ENCODE assay signal across 22 cellular contexts in genomic region chr22:43731986-43732385, GRCh38.
DNase-seq lines count a peak whose midpoint lies in the region; ATAC-seq and TF ChIP-seq lines count a peak whose summit lies in the region.
"Had no signal": no experiment of that assay in that cellular context is flagged by ENCODE, and none has a peak within 500 bp of the region (broad histone marks: within the 10 kb centered on the region; RNA-seq: fewer than 3 reads in every experiment).

No MANE protein-coding gene starts in this region.

- peak; percentile 29 for DNase-seq in activated CD4-positive, alpha-beta T cell treated with anti-CD3 and anti-CD28 coated beads, Interleukin-2, amount 10 ng/mL, durations not matched to agents 24 days and 14 days
- DNase-seq in activated CD4-positive, alpha-beta T cell treated with anti-CD3 and anti-CD28 coated beads for 36 hours = no peak
- peak; percentile 40 for DNase-seq in adipocyte (ENCODE audit: low read depth)
- peak; percentile 9 for DNase-seq in fibroblast of pulmonary artery (ENCODE audit: low read depth)
- DNase-seq in COLO829 (ENCODE audit: low spot score) = no peak
- no peak for DNase-seq in mesenteric fat pad (ENCODE audit: low spot score)
- DNase-seq in stimulated activated CD4-positive, alpha-beta T cell treated with anti-CD3 and anti-CD28 coated beads, Interleukin-15, amount 100 ng/mL, for 24 hours = no peak
- DNase-seq: BE2C; Caco-2; CD4-positive, CD25-positive, alpha-beta regulatory T cell; DND-41; H7; Karpas-422; MV-4-11; NCI-H1105 treated with DMSO at 0.1 percent for 48 hours; NCI-H2081; NCI-H2171; NCI-H345; NCI-H524 treated with DMSO at 0.1 percent for 48 hours; OCI-M1; SJCRH30 had no signal

- H3K9ac ChIP-seq in adipocyte (ENCODE audit: low read length) = no peak overlapping the region

- H3K4me3 ChIP-seq in adipocyte (ENCODE audit: low read length) (no peak overlapping the region), fibroblast of pulmonary artery (replicated peaks; ENCODE audit: low read depth, low read length) (no peak overlapping the region)
- H3K4me3 ChIP-seq: SJCRH30 had no signal

- no peaks in the 10 kb centered on the region for H3K9me3 Mint-ChIP-seq in activated CD4-positive, alpha-beta T cell treated with anti-CD3 and anti-CD28 coated beads, Interleukin-2, amount 10 ng/mL, durations not matched to agents 24 days and 14 days
- H3K9me3 Mint-ChIP-seq in activated CD4-positive, alpha-beta T cell treated with anti-CD3 and anti-CD28 coated beads for 36 hours (ENCODE audit: low read depth) = peaks cover 3% of the 10 kb centered on the region

- TF ChIP-seq CTCF in fibroblast of pulmonary artery (IDR thresholded peaks at IDR 0.05; ENCODE audit: low read length, missing control alignments) = no peak

- H3K4me1 ChIP-seq in adipocyte (ENCODE audit: control insufficient read depth, insufficient read depth, low read length) = no peaks in the 10 kb centered on the region
- H3K4me1 ChIP-seq: BE2C, Caco-2, SJCRH30 had no signal

- intact Hi-C loops in activated CD4-positive, alpha-beta T cell treated with anti-CD3 and anti-CD28 coated beads, Interleukin-2, amount 10 ng/mL, durations not matched to agents 24 days and 14 days (cut with micrococcal nuclease) = no loop called here
- intact Hi-C loops in activated CD4-positive, alpha-beta T cell treated with anti-CD3 and anti-CD28 coated beads for 36 hours (cut with DNase I, micrococcal nuclease) = no loop called here

- H3K27me3 ChIP-seq in adipocyte (replicated peaks; ENCODE audit: control insufficient read depth, insufficient read depth, low read length) = no peaks in the 10 kb centered on the region

- POLR2A ChIA-PET in activated CD4-positive, alpha-beta T cell treated with anti-CD3 and anti-CD28 coated beads for 36 hours (lab: Charles Lee) = no interaction called here

- H3K36me3 ChIP-seq in adipocyte (ENCODE audit: control insufficient read depth, insufficient read depth, low read length, severe bottlenecking) = no peaks in the 10 kb centered on the region
- H3K36me3 ChIP-seq: BE2C, SJCRH30 had no signal

- no peak overlapping the region for H3K4me3 Mint-ChIP-seq in activated CD4-positive, alpha-beta T cell treated with anti-CD3 and anti-CD28 coated beads, Interleukin-2, amount 10 ng/mL, durations not matched to agents 24 days and 14 days
- no peak overlapping the region for H3K4me3 Mint-ChIP-seq in activated CD4-positive, alpha-beta T cell treated with anti-CD3 and anti-CD28 coated beads for 36 hours
- H3K4me3 Mint-ChIP-seq: CD4-positive, CD25-positive, alpha-beta regulatory T cell had no signal

- ATAC-seq in activated CD4-positive, alpha-beta T cell treated with anti-CD3 and anti-CD28 coated beads for 36 hours = no peak
- no peak for ATAC-seq in GM21786 (IDR thresholded peaks at IDR 0.05; ENCODE audit: unreplicated experiment)

- H3K9me3 ChIP-seq in adipocyte (ENCODE audit: control insufficient read depth, low read length) = no peaks in the 10 kb centered on the region
- H3K9me3 ChIP-seq: BE2C, Caco-2, SJCRH30 had no signal

- peaks cover 9% of the 10 kb centered on the region for H3K27me3 Mint-ChIP-seq in activated CD4-positive, alpha-beta T cell treated with anti-CD3 and anti-CD28 coated beads, Interleukin-2, amount 10 ng/mL, durations not matched to agents 24 days and 14 days
- H3K27me3 Mint-ChIP-seq in activated CD4-positive, alpha-beta T cell treated with anti-CD3 and anti-CD28 coated beads for 36 hours = peaks cover 10% of the 10 kb centered on the region

- no peaks in the 10 kb centered on the region for H3K4me1 Mint-ChIP-seq in activated CD4-positive, alpha-beta T cell treated with anti-CD3 and anti-CD28 coated beads, Interleukin-2, amount 10 ng/mL, durations not matched to agents 24 days and 14 days
- no peaks in the 10 kb centered on the region for H3K4me1 Mint-ChIP-seq in activated CD4-positive, alpha-beta T cell treated with anti-CD3 and anti-CD28 coated beads for 36 hours
- H3K4me1 Mint-ChIP-seq: CD4-positive, CD25-positive, alpha-beta regulatory T cell had no signal

- CTCF ChIA-PET in activated CD4-positive, alpha-beta T cell treated with anti-CD3 and anti-CD28 coated beads for 36 hours (lab: Charles Lee) = interaction anchor here (0.7 kb wide), 1 partner anchor 325 kb away, joined by 5 read pairs; no protein-coding TSS in a partner anchor

- H3K27ac Mint-ChIP-seq in activated CD4-positive, alpha-beta T cell treated with anti-CD3 and anti-CD28 coated beads, Interleukin-2, amount 10 ng/mL, durations not matched to agents 24 days and 14 days = no peak overlapping the region
- no peak overlapping the region for H3K27ac Mint-ChIP-seq in activated CD4-positive, alpha-beta T cell treated with anti-CD3 and anti-CD28 coated beads for 36 hours
- H3K27ac Mint-ChIP-seq: CD4-positive, CD25-positive, alpha-beta regulatory T cell had no signal

- H3K36me3 Mint-ChIP-seq in activated CD4-positive, alpha-beta T cell treated with anti-CD3 and anti-CD28 coated beads, Interleukin-2, amount 10 ng/mL, durations not matched to agents 24 days and 14 days (ENCODE audit: low read depth) = no peaks in the 10 kb centered on the region
- H3K36me3 Mint-ChIP-seq in activated CD4-positive, alpha-beta T cell treated with anti-CD3 and anti-CD28 coated beads for 36 hours (ENCODE audit: low read depth) = no peaks in the 10 kb centered on the region
- H3K36me3 Mint-ChIP-seq: CD4-positive, CD25-positive, alpha-beta regulatory T cell had no signal

Comparison
In these comparisons a context has a peak if more than half of its experiments do, and no peak if none do; other contexts are left out.
1. DNase-seq: peak in activated CD4-positive, alpha-beta T cell treated with anti-CD3 and anti-CD28 coated beads, Interleukin-2, amount 10 ng/mL, durations not matched to agents 24 days and 14 days (single experiment), adipocyte (single experiment) and fibroblast of pulmonary artery (single experiment); none in activated CD4-positive, alpha-beta T cell treated with anti-CD3 and anti-CD28 coated beads for 36 hours (single experiment), COLO829 (single experiment), mesenteric fat pad (single experiment) and stimulated activated CD4-positive, alpha-beta T cell treated with anti-CD3 and anti-CD28 coated beads, Interleukin-15, amount 100 ng/mL, for 24 hours (single experiment).